1 cellular context compared by ENCODE assay signal in the genomic region with DNA sequence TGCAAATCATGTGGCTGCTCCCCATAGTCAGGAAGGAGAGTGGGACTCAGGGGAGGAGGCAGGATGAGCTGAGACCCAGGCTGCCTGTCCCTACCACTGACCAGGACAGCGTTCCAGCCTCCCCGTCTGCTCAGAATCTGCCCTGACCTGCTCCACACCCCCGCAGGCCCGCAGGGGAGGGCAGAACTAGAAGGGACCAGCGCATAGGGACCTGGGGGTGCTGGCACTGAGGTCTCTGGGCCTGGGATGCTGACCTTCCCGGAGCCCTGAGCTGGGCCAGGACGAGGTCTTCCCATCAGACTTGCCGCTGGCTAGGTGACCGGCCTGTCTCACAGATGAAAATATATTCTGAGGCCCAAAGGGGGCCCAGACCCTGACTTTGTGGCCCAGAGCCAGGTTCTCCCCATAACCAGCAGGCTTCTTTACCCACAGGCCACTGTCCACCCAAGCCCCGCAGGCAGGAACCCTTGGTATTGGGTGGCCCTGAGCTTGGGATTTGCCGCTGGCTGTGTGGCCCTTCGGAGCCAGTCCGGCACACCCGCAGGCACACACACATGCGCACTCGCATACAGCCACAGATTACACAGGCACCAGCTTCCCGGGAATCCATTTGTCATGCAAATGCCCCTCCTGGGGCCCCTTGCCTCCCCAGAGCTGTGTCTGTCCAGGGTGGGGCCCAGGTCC.
TF ChIP-seq lines count a peak whose summit lies in the region.

No MANE protein-coding gene starts in this region.

TF ChIP-seq in IMR-90, 13 proteins besides CTCF, POLR2A, EP300 and RAD21:
- TF ChIP-seq FOS (IDR thresholded peaks at IDR 0.05; ENCODE audit: low read depth, low read length), result no peak
- TF ChIP-seq NFE2L2 (IDR thresholded peaks at IDR 0.05; ENCODE audit: low read depth, low read length), result no peak
- TF ChIP-seq, protein P1, sequence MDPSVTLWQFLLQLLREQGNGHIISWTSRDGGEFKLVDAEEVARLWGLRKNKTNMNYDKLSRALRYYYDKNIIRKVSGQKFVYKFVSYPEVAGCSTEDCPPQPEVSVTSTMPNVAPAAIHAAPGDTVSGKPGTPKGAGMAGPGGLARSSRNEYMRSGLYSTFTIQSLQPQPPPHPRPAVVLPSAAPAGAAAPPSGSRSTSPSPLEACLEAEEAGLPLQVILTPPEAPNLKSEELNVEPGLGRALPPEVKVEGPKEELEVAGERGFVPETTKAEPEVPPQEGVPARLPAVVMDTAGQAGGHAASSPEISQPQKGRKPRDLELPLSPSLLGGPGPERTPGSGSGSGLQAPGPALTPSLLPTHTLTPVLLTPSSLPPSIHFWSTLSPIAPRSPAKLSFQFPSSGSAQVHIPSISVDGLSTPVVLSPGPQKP (IDR thresholded peaks at IDR 0.05; ENCODE audit: borderline replicate concordance, low read depth, low read length), result no peak
- TF ChIP-seq MAFK (IDR thresholded peaks at IDR 0.05; ENCODE audit: low read depth, low read length), result no peak
- TF ChIP-seq SMC3 (IDR thresholded peaks at IDR 0.05; ENCODE audit: low read depth, low read length), result no peak
- TF ChIP-seq, protein P2, sequence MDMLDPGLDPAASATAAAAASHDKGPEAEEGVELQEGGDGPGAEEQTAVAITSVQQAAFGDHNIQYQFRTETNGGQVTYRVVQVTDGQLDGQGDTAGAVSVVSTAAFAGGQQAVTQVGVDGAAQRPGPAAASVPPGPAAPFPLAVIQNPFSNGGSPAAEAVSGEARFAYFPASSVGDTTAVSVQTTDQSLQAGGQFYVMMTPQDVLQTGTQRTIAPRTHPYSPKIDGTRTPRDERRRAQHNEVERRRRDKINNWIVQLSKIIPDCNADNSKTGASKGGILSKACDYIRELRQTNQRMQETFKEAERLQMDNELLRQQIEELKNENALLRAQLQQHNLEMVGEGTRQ (IDR thresholded peaks at IDR 0.05; ENCODE audit: low read depth, low read length), result no peak
- no peak for TF ChIP-seq CHD1 (IDR thresholded peaks at IDR 0.05; ENCODE audit: low read depth, low read length)
- TF ChIP-seq MXI1 (IDR thresholded peaks at IDR 0.05; ENCODE audit: borderline replicate concordance, low read depth, low read length), result no peak
- no peak for TF ChIP-seq RCOR1 (IDR thresholded peaks at IDR 0.05; ENCODE audit: insufficient replicate concordance, low read length)
- no peak for TF ChIP-seq BHLHE40 (IDR thresholded peaks at IDR 0.05; ENCODE audit: low read depth, low read length)
- TF ChIP-seq MAZ (IDR thresholded peaks at IDR 0.05; ENCODE audit: borderline replicate concordance, low read depth, low read length), result no peak
- TF ChIP-seq CEBPB (IDR thresholded peaks at IDR 0.05; ENCODE audit: low read depth, low read length), result no peak
- TF ChIP-seq RFX5 (IDR thresholded peaks at IDR 0.05; ENCODE audit: low read depth, low read length), result no peak
